Comparison of ENCODE assay signal across 14 cellular contexts in genomic region chr7:21383217-21383832, GRCh38. TPM values are rescaled to one million over a fixed set of nuclear protein-coding genes. Genes with fewer than 3 reads are reported as not detected.
DNase-seq lines count a peak whose midpoint lies in the region; ATAC-seq, FAIRE-seq and TF ChIP-seq lines count a peak whose summit lies in the region.
"Had no signal": no experiment of that assay in that cellular context is flagged by ENCODE, and none has a peak within 500 bp of the region (broad histone marks: within the 10 kb centered on the region; RNA-seq: fewer than 3 reads in every experiment).

No MANE protein-coding gene starts in this region.

- H3K4me3 ChIP-seq in GM12878 (no peak overlapping the region), spleen (no peak overlapping the region)

- peak overlapping the region; percentile 21; the same call in 1 of the 2 replicates for H3K9ac ChIP-seq in GM12878 (ENCODE audit: control insufficient read depth, insufficient read depth, low read length)

- in situ Hi-C loops in GM12878 (cut with MboI) = no loop called here

- TF ChIP-seq CTCF in GM12878 (IDR thresholded peaks at IDR 0.05 in 2 of 3, conservative IDR thresholded peaks at IDR 0.05 in 1 of 3; ENCODE audit: control insufficient read depth in 2 of 3, extremely low read depth in 1 of 3, insufficient read depth in 1 of 3, low read depth in 3 of 3, low read length in 3 of 3) (no peak), spleen (IDR thresholded peaks at IDR 0.05 in 8 of 11, conservative IDR thresholded peaks at IDR 0.05 in 3 of 11) (no peak)

- no peak for DNase-seq in GM12878 (ENCODE audit: low read depth, low spot score)
- DNase-seq in stimulated activated CD4-positive, alpha-beta T cell treated with anti-CD3 and anti-CD28 coated beads, Interleukin-15, amount 100 ng/mL, for 24 hours = no peak
- no peak for DNase-seq in stimulated activated CD4-positive, alpha-beta T cell treated with anti-CD3 and anti-CD28 coated beads, Interleukin-4, amount 100 ng/mL, for 24 hours
- DNase-seq in DMS79 (lab: John Stamatoyannopoulos, UW) = no peak
- no peak for DNase-seq in spleen
- DNase-seq: activated CD4-positive, alpha-beta T cell treated with anti-CD3 and anti-CD28 coated beads for 4 hours; anterior cingulate cortex; DMS79 treated with DMSO at 0.1 percent for 48 hours; NCI-H2171; SHP77 treated with DMSO at 0.1 percent for 48 hours had no signal

- H3K27me3 ChIP-seq in GM12878 (replicated peaks in 1 of 2; ENCODE audit: control insufficient read depth in 2 of 2, insufficient read depth in 2 of 2, low read length in 1 of 2) (no peaks in the 10 kb centered on the region), spleen (replicated peaks in 1 of 7) (no peaks in the 10 kb centered on the region)

- H3K4me1 ChIP-seq in GM12878 (ENCODE audit: control insufficient read depth, insufficient read depth, low read length) (peaks cover 13% of the 10 kb centered on the region), spleen (peaks cover 0 to 6% (median 0%) of the 10 kb centered on the region in 6 donors)

- peaks cover 3% of the 10 kb centered on the region; the same call in 2 of the 3 replicates for H3K9me3 ChIP-seq in GM12878 (replicated peaks; ENCODE audit: control insufficient read depth, insufficient read depth, low read length)
- peaks cover 0 to 2% (median under 1%) of the 10 kb centered on the region in 8 donors for H3K9me3 ChIP-seq in spleen

- ATAC-seq in GM18907 (IDR thresholded peaks at IDR 0.05; ENCODE audit: unreplicated experiment) = peak; percentile 63
- ATAC-seq in GM21528 (IDR thresholded peaks at IDR 0.05; ENCODE audit: low FRiP score, unreplicated experiment) = peak; percentile 56
- peak; percentile 53 for ATAC-seq in HG03135 (IDR thresholded peaks at IDR 0.05; ENCODE audit: unreplicated experiment)
- peak; percentile 82 for ATAC-seq in GM12878

- SMC1A ChIA-PET in GM12878 (lab: Charles Lee; ENCODE audit: uncharacterized antibody, unreplicated experiment) = interaction anchor here (0.7 to 3.6 kb wide), 25 partner anchors 9 to 126 kb away, joined by 3 to 40 read pairs (median 7); no protein-coding TSS in a partner anchor

- H3K36me3 ChIP-seq in GM12878 (ENCODE audit: control insufficient read depth in 2 of 2, insufficient read depth in 2 of 2, low read length in 1 of 2) (no peaks in the 10 kb centered on the region), spleen (no peaks in the 10 kb centered on the region)

- no TSS peak for BruUV-seq in GM12878 (replicated peaks; lab: Mats Ljungman, UMichigan)

- POLR2A ChIA-PET in GM12878 (lab: Charles Lee) = interaction anchor here (0.5 to 1.9 kb wide), 8 partner anchors 22 to 1637 kb away, joined by 3 to 10 read pairs (median 4); partner anchors contain the start of gene SP4

- no peak for TF ChIP-seq POLR2A in GM12878 (IDR thresholded peaks at IDR 0.05; ENCODE audit: low read depth, low read length)
- TF ChIP-seq POLR2A in spleen (IDR thresholded peaks at IDR 0.05) = no peak

- no peak for TF ChIP-seq EP300 in GM12878 (IDR thresholded peaks at IDR 0.05; ENCODE audit: borderline replicate concordance in 1 of 2, control insufficient read depth in 1 of 2, low read depth in 2 of 2, low read length in 2 of 2)

- H3K79me2 ChIP-seq in GM12878 (ENCODE audit: control insufficient read depth, insufficient read depth, low read length) = no peaks in the 10 kb centered on the region

- CTCF ChIA-PET in GM12878 (lab: Yijun Ruan, JAX) = interaction anchor here (0.5 to 2.8 kb wide), 11 partner anchors 9 to 187 kb away, joined by 3 to 13 read pairs (median 5); no protein-coding TSS in a partner anchor

- peak overlapping the region; percentile 77 for H2AFZ ChIP-seq in GM12878 (ENCODE audit: control insufficient read depth, low read depth, low read length)

- H3K4me2 ChIP-seq in GM12878 (ENCODE audit: control insufficient read depth, insufficient read depth) = peak overlapping the region; percentile 77

- FAIRE-seq in GM12878 (lab: Jason Lieb, UNC) = peak; percentile 13

- H3K27ac ChIP-seq in GM12878 (ENCODE audit: control insufficient read depth, insufficient read depth) (peak overlapping the region; percentile 72), spleen (peak overlapping the region in 2 of 8 donors; percentile 24 to 37)
- H3K27ac ChIP-seq: epithelial cell of prostate had no signal

- H4K20me1 ChIP-seq in GM12878 (ENCODE audit: control insufficient read depth, insufficient read depth) = no peaks in the 10 kb centered on the region

- TF ChIP-seq RAD21 in GM12878 (IDR thresholded peaks at IDR 0.05; ENCODE audit: insufficient read depth, low read depth, low read length) = no peak

- intact Hi-C loops in GM12878 (cut with micrococcal nuclease; ENCODE audit: unreplicated experiment) (no loop called here), spleen (cut with DNase I; ENCODE audit: low total_unique reads) (no loop called here)

- RAD21 ChIA-PET in GM12878 (lab: Charles Lee; ENCODE audit: unreplicated experiment) = interaction anchor here (0.6 to 3.3 kb wide), 20 partner anchors 9 to 129 kb away, joined by 3 to 31 read pairs (median 6); partner anchors contain the start of gene SP4

TF ChIP-seq in GM12878, 131 proteins besides CTCF, POLR2A, EP300 and RAD21 (continues in another document):
- TF ChIP-seq ZBTB40 (IDR thresholded peaks at IDR 0.05; ENCODE audit: borderline replicate concordance) (no peak), TARDBP (IDR thresholded peaks at IDR 0.05; ENCODE audit: borderline replicate concordance) (no peak), MEF2A (IDR thresholded peaks at IDR 0.05; ENCODE audit: insufficient read depth, low read depth, low read length) (no peak), E2F8 (IDR thresholded peaks at IDR 0.05; ENCODE audit: low read depth, partially characterized antibody) (no peak), DPF2 (IDR thresholded peaks at IDR 0.05) (0 out of 2 replicates have a peak, but pooled peaks have one; percentile 34)

RNA-seq across cellular contexts. Expression of gene SP4, which starts 44.6 kb away (rescaled TPM):
- 68.8 and 98.9 TPM in 2 replicates for total RNA-seq in GM12878 (2013; cell fraction: nucleolus; rRNA removed)
- total RNA-seq in GM12878 (2014; rRNA removed) = 23.7 and 28.9 TPM in 2 replicates
- total RNA-seq in GM12878 (2014; rRNA removed; fragmentation: Illumina TruSeq; extraction: Trizol) = 28.0 and 28.1 TPM in 2 replicates
- 19.2 and 19.9 TPM in 2 replicates for total RNA-seq in GM12878 (2021)
- polyA plus RNA-seq in GM12878 (2011; ENCODE audit: low read depth) = 3.9 TPM
- 32.4 and 43.8 TPM in 2 replicates for polyA plus RNA-seq in GM12878 (2011; rRNA removed)
- polyA plus RNA-seq in GM12878 (2011; cell fraction: cytosol; rRNA removed) = 17.3 and 17.9 TPM in 2 replicates
- polyA plus RNA-seq in GM12878 (2011; cell fraction: nucleus; rRNA removed) = 14.2 and 16.3 TPM in 2 replicates
- polyA plus RNA-seq in GM12878 (2012) = 5.1 and 6.1 TPM in 2 replicates
- 15.0 and 19.0 TPM in 2 replicates for polyA plus RNA-seq in GM12878 (2014; fragmentation: Illumina TruSeq; extraction: Trizol)
- polyA plus RNA-seq in GM12878 (2014; fragmentation: Nextera tagmentation; extraction: Ambion mirVana) = 10 to 100 TPM in 1 of 2 experiments, 1 to 10 TPM in 1; 6.2 to 17.2 TPM
- 7.9 and 9.9 TPM in 2 replicates for polyA plus RNA-seq in GM12878 (2014; rRNA removed)
- polyA plus RNA-seq in GM12878 (2016; fragmentation: Nextera tagmentation; extraction: Ambion mirVana) = 10 to 100 TPM; 12.4 to 14.8 TPM
- polyA minus RNA-seq in GM12878 (2011; rRNA and poly(A)+ RNA removed) = 94.7 and 100 TPM in 2 replicates
- 22.9 and 24.8 TPM in 2 replicates for polyA minus RNA-seq in GM12878 (2011; cell fraction: cytosol; rRNA and poly(A)+ RNA removed)
- 65.0 and 89.4 TPM in 2 replicates for polyA minus RNA-seq in GM12878 (2011; cell fraction: nucleus; rRNA and poly(A)+ RNA removed)
- total RNA-seq in spleen = 10 to 100 TPM; 13.9 to 19.0 (median 14.6) TPM
- 1 to 10 TPM; 2.5 to 3.9 (median 3.1) TPM for polyA plus RNA-seq in spleen
